ENCODE assay signal across 1 cellular context in the genomic region with DNA sequence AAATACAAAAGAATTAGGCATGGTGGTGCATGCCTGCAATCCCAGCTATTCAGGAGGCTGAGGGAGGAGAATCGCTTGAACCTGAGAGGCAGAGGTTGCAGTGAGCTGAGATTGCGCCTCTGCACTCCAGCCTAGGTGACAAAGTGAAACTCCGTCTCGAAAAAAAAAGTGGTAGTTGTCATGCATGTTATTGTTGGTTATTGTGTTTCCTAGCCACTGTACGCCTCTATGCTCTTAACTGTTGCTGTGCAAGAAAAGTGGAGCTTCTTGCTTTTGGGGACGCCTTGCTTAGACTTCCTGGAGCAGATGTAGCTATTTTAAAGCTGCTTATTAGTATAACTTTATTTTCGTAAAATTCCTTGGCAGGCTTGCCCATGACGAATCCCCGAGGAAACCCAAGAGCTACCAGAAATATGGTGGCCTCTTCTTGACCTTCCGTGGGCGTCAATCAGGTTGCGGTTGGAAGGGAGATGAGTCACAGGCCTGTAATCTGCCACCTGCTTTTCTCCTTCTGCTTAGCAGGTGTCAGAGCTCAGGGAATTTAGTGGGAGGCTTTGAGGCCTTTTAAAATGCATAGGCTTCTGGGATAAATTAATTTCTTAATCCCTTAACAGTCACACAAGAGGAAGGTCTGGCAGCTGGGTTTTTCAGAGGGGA.
TF ChIP-seq lines count a peak whose summit lies in the region.

No MANE protein-coding gene starts in this region.

TF ChIP-seq in K562, 482 proteins besides CTCF, POLR2A, EP300 and RAD21 (continued from another document and continues in another):
- TF ChIP-seq, protein P1, sequence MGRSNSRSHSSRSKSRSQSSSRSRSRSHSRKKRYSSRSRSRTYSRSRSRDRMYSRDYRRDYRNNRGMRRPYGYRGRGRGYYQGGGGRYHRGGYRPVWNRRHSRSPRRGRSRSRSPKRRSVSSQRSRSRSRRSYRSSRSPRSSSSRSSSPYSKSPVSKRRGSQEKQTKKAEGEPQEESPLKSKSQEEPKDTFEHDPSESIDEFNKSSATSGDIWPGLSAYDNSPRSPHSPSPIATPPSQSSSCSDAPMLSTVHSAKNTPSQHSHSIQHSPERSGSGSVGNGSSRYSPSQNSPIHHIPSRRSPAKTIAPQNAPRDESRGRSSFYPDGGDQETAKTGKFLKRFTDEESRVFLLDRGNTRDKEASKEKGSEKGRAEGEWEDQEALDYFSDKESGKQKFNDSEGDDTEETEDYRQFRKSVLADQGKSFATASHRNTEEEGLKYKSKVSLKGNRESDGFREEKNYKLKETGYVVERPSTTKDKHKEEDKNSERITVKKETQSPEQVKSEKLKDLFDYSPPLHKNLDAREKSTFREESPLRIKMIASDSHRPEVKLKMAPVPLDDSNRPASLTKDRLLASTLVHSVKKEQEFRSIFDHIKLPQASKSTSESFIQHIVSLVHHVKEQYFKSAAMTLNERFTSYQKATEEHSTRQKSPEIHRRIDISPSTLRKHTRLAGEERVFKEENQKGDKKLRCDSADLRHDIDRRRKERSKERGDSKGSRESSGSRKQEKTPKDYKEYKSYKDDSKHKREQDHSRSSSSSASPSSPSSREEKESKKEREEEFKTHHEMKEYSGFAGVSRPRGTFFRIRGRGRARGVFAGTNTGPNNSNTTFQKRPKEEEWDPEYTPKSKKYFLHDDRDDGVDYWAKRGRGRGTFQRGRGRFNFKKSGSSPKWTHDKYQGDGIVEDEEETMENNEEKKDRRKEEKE (IDR thresholded peaks at IDR 0.05; ENCODE audit: borderline replicate concordance in 1 of 2, control insufficient read depth in 1 of 2, low read depth in 2 of 2, low read length in 1 of 2): no peak
- TF ChIP-seq, protein P2, sequence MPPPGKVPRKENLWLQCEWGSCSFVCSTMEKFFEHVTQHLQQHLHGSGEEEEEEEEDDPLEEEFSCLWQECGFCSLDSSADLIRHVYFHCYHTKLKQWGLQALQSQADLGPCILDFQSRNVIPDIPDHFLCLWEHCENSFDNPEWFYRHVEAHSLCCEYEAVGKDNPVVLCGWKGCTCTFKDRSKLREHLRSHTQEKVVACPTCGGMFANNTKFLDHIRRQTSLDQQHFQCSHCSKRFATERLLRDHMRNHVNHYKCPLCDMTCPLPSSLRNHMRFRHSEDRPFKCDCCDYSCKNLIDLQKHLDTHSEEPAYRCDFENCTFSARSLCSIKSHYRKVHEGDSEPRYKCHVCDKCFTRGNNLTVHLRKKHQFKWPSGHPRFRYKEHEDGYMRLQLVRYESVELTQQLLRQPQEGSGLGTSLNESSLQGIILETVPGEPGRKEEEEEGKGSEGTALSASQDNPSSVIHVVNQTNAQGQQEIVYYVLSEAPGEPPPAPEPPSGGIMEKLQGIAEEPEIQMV (tag; conservative IDR thresholded peaks at IDR 0.05; ENCODE audit: low read depth): no peak
- peak; percentile 82 for TF ChIP-seq JUN (IDR thresholded peaks at IDR 0.05; ENCODE audit: borderline replicate concordance, low read depth, low read length)
- no peak for TF ChIP-seq JUN (CRISPR knock-in tag; IDR thresholded peaks at IDR 0.05; ENCODE audit: borderline replicate concordance)
- TF ChIP-seq, protein P3, sequence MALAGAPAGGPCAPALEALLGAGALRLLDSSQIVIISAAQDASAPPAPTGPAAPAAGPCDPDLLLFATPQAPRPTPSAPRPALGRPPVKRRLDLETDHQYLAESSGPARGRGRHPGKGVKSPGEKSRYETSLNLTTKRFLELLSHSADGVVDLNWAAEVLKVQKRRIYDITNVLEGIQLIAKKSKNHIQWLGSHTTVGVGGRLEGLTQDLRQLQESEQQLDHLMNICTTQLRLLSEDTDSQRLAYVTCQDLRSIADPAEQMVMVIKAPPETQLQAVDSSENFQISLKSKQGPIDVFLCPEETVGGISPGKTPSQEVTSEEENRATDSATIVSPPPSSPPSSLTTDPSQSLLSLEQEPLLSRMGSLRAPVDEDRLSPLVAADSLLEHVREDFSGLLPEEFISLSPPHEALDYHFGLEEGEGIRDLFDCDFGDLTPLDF (CRISPR knock-in tag; IDR thresholded peaks at IDR 0.05): no peak
- TF ChIP-seq SPI1 (IDR thresholded peaks at IDR 0.05; ENCODE audit: borderline replicate concordance, low read depth, low read length): no peak
- peak; percentile 67; the same call in 1 of the 2 replicates for TF ChIP-seq HDAC2 (IDR thresholded peaks at IDR 0.05)
- no peak for TF ChIP-seq MEF2A (IDR thresholded peaks at IDR 0.05; ENCODE audit: control insufficient read depth, low read depth, low read length)
- TF ChIP-seq YY1 (IDR thresholded peaks at IDR 0.05; ENCODE audit: borderline replicate concordance in 1 of 3, control insufficient read depth in 1 of 3, extremely low read depth in 1 of 3, insufficient read depth in 3 of 3, insufficient read length in 1 of 3, insufficient replicate concordance in 2 of 3, low read depth in 1 of 3, low read length in 2 of 3): peak in 1 of 3 experiments; percentile 33
- TF ChIP-seq, protein P4, sequence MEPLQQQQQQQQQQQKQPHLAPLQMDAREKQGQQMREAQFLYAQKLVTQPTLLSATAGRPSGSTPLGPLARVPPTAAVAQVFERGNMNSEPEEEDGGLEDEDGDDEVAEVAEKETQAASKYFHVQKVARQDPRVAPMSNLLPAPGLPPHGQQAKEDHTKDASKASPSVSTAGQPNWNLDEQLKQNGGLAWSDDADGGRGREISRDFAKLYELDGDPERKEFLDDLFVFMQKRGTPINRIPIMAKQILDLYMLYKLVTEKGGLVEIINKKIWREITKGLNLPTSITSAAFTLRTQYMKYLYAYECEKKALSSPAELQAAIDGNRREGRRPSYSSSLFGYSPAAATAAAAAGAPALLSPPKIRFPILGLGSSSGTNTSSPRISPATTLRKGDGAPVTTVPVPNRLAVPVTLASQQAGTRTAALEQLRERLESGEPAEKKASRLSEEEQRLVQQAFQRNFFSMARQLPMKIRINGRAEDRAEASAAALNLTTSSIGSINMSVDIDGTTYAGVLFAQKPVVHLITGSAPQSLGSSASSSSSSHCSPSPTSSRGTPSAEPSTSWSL (CRISPR knock-in tag; IDR thresholded peaks at IDR 0.05; ENCODE audit: borderline replicate concordance): no peak
- TF ChIP-seq, protein P5, sequence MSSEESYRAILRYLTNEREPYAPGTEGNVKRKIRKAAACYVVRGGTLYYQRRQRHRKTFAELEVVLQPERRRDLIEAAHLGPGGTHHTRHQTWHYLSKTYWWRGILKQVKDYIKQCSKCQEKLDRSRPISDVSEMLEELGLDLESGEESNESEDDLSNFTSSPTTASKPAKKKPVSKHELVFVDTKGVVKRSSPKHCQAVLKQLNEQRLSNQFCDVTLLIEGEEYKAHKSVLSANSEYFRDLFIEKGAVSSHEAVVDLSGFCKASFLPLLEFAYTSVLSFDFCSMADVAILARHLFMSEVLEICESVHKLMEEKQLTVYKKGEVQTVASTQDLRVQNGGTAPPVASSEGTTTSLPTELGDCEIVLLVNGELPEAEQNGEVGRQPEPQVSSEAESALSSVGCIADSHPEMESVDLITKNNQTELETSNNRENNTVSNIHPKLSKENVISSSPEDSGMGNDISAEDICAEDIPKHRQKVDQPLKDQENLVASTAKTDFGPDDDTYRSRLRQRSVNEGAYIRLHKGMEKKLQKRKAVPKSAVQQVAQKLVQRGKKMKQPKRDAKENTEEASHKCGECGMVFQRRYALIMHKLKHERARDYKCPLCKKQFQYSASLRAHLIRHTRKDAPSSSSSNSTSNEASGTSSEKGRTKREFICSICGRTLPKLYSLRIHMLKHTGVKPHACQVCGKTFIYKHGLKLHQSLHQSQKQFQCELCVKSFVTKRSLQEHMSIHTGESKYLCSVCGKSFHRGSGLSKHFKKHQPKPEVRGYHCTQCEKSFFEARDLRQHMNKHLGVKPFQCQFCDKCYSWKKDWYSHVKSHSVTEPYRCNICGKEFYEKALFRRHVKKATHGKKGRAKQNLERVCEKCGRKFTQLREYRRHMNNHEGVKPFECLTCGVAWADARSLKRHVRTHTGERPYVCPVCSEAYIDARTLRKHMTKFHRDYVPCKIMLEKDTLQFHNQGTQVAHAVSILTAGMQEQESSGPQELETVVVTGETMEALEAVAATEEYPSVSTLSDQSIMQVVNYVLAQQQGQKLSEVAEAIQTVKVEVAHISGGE (CRISPR knock-in tag; IDR thresholded peaks at IDR 0.05): no peak
- TF ChIP-seq CBFA2T2 (conservative IDR thresholded peaks at IDR 0.05): peak; percentile 81
- no peak for TF ChIP-seq ELF1 (tag; IDR thresholded peaks at IDR 0.05)
- TF ChIP-seq ARHGAP35 (IDR thresholded peaks at IDR 0.05; ENCODE audit: partially characterized antibody): no peak
- TF ChIP-seq HDAC1 (IDR thresholded peaks at IDR 0.05): peak in 1 of 2 experiments; percentile 83; a peak in 2 of 4 replicates
- TF ChIP-seq NCOR1 (IDR thresholded peaks at IDR 0.05): peak; percentile 56
- no peak for TF ChIP-seq SIRT6 (IDR thresholded peaks at IDR 0.05; ENCODE audit: low read depth, low read length)
- no peak for TF ChIP-seq ETV6 (IDR thresholded peaks at IDR 0.05; ENCODE audit: borderline replicate concordance in 1 of 2, low read depth in 2 of 2, low read length in 1 of 2)
- TF ChIP-seq ETV6 (CRISPR knock-in tag; IDR thresholded peaks at IDR 0.05; ENCODE audit: borderline replicate concordance): no peak
- TF ChIP-seq SMC3 (conservative IDR thresholded peaks at IDR 0.05; ENCODE audit: insufficient read depth, low read depth, low read length): no peak
- TF ChIP-seq NEUROD1 (IDR thresholded peaks at IDR 0.05; ENCODE audit: borderline replicate concordance, low read depth, low read length, partially characterized antibody): peak; percentile 38
- TF ChIP-seq DPF2 (IDR thresholded peaks at IDR 0.05): peak; percentile 61
- TF ChIP-seq, protein P6, sequence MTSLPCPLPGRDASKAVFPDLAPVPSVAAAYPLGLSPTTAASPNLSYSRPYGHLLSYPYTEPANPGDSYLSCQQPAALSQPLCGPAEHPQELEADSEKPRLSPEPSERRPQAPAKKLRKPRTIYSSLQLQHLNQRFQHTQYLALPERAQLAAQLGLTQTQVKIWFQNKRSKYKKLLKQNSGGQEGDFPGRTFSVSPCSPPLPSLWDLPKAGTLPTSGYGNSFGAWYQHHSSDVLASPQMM (CRISPR knock-in tag; IDR thresholded peaks at IDR 0.05): no peak
- no peak for TF ChIP-seq FOXA1 (IDR thresholded peaks at IDR 0.05; ENCODE audit: borderline replicate concordance)
- TF ChIP-seq LCOR (CRISPR knock-in tag; IDR thresholded peaks at IDR 0.05): no peak
- TF ChIP-seq ESRRA (IDR thresholded peaks at IDR 0.05; ENCODE audit: borderline replicate concordance, low read depth): peak; percentile 49; the same call in 1 of the 2 replicates
- peak; percentile 93 for TF ChIP-seq EGR1 (conservative IDR thresholded peaks at IDR 0.05)
- no peak for TF ChIP-seq CSDE1 (IDR thresholded peaks at IDR 0.05)
- no peak for TF ChIP-seq ZNF586 (CRISPR knock-in tag; conservative IDR thresholded peaks at IDR 0.05)
- TF ChIP-seq ATF7 (IDR thresholded peaks at IDR 0.05): peak; percentile 34; the same call in 1 of the 2 replicates
- TF ChIP-seq ZNF263 (CRISPR knock-in tag; IDR thresholded peaks at IDR 0.05; ENCODE audit: borderline replicate concordance): no peak
- TF ChIP-seq TEAD1 (CRISPR knock-in tag; IDR thresholded peaks at IDR 0.05): 0 out of 4 replicates have a peak, but pooled peaks of 1 of the 2 experiments have one; percentile 7
- no peak for TF ChIP-seq FOXK1 (CRISPR knock-in tag; IDR thresholded peaks at IDR 0.05; ENCODE audit: borderline replicate concordance)
- TF ChIP-seq, protein P7, sequence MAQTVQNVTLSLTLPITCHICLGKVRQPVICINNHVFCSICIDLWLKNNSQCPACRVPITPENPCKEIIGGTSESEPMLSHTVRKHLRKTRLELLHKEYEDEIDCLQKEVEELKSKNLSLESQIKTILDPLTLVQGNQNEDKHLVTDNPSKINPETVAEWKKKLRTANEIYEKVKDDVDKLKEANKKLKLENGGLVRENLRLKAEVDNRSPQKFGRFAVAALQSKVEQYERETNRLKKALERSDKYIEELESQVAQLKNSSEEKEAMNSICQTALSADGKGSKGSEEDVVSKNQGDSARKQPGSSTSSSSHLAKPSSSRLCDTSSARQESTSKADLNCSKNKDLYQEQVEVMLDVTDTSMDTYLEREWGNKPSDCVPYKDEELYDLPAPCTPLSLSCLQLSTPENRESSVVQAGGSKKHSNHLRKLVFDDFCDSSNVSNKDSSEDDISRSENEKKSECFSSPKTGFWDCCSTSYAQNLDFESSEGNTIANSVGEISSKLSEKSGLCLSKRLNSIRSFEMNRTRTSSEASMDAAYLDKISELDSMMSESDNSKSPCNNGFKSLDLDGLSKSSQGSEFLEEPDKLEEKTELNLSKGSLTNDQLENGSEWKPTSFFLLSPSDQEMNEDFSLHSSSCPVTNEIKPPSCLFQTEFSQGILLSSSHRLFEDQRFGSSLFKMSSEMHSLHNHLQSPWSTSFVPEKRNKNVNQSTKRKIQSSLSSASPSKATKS (CRISPR knock-in tag; IDR thresholded peaks at IDR 0.05): no peak
- TF ChIP-seq RFX5 (IDR thresholded peaks at IDR 0.05; ENCODE audit: low read depth, low read length): no peak
- no peak for TF ChIP-seq KLF10 (CRISPR knock-in tag; IDR thresholded peaks at IDR 0.05)
- TF ChIP-seq MCM5 (IDR thresholded peaks at IDR 0.05; ENCODE audit: low read depth): no peak
- TF ChIP-seq HMG20A (CRISPR knock-in tag; conservative IDR thresholded peaks at IDR 0.05): no peak
- no peak for TF ChIP-seq NR4A1 (CRISPR knock-in tag; IDR thresholded peaks at IDR 0.05)
- no peak for TF ChIP-seq NR4A1 (tag; IDR thresholded peaks at IDR 0.05)
- TF ChIP-seq ZFP1 (CRISPR knock-in tag; IDR thresholded peaks at IDR 0.05): no peak
